Comparison of ENCODE assay signal across 26 cellular contexts in genomic region chr15:66663664-66664063, GRCh38. TPM values are rescaled to one million over a fixed set of nuclear protein-coding genes. Genes with fewer than 3 reads are reported as not detected.
"Had no signal": no experiment of that assay in that cellular context is flagged by ENCODE, and none has a peak within 500 bp of the region (broad histone marks: within the 10 kb centered on the region; RNA-seq: fewer than 3 reads in every experiment).

No MANE protein-coding gene starts in this region.

- H3K27ac ChIP-seq: ovary, parathyroid adenoma, psoas muscle, right lobe of liver, sigmoid colon, stomach, thoracic aorta, thyroid gland, tibial nerve, upper lobe of right lung, uterus had no signal

- DNase-seq: naive thymus-derived CD8-positive, alpha-beta T cell; nephron progenitor cell; occipital lobe; ovary; posterior cingulate gyrus; psoas muscle; right lobe of liver; sigmoid colon; small intestine; stimulated activated CD4-positive, alpha-beta T cell treated with anti-CD3 and anti-CD28 coated beads, Interleukin-15, amount 100 ng/mL, for 24 hours; stimulated activated CD4-positive, alpha-beta T cell treated with anti-CD3 and anti-CD28 coated beads, Interleukin-2, amount 100 ng/mL, for 24 hours; stimulated activated CD4-positive, alpha-beta T cell treated with anti-CD3 and anti-CD28 coated beads, Interleukin-2, amount 100 ng/mL, for 48 hours; stimulated activated CD4-positive, alpha-beta T cell treated with anti-CD3 and anti-CD28 coated beads, Interleukin-4, amount 100 ng/mL, for 24 hours; stimulated activated naive B cell treated with anti-CD40 and anti-IgM and Interleukin-4, amounts not matched to agents 10 μg/mL and 1 μg/mL and 100 μg/mL, for 72 hours; stimulated activated naive CD4-positive, alpha-beta T cell treated with Interleukin-2 at 50 U/mL for 16 hours; stomach; thyroid gland; trophoblast cell; upper lobe of right lung; uterus had no signal

- H3K4me1 ChIP-seq: parathyroid adenoma, psoas muscle, right lobe of liver, sigmoid colon, stomach, tibial nerve, upper lobe of right lung, uterus had no signal

- H3K4me3 ChIP-seq: ovary, psoas muscle, right lobe of liver, sigmoid colon, stomach, thoracic aorta, thyroid gland, tibial nerve, upper lobe of right lung, uterus had no signal

- H3K36me3 ChIP-seq: ovary, right lobe of liver, sigmoid colon, stomach, thoracic aorta, thyroid gland, tibial nerve, upper lobe of right lung, uterus had no signal

- ATAC-seq: naive thymus-derived CD8-positive, alpha-beta T cell; natural killer cell treated with Interleukin-12 subunit alpha and Interleukin-12 subunit beta and Interleukin-15 and Interleukin-18, amount 100 ng/mL, for 72 hours; psoas muscle; right cardiac atrium; right lobe of liver; stimulated activated effector memory CD8-positive, alpha-beta T cell treated with anti-CD3 and anti-CD28 coated beads, Interleukin-12 subunit alpha, Interleukin-12 subunit beta, amount 100 ng/mL, for 72 hours; stimulated activated naive B cell treated with anti-CD40 and anti-IgM and Interleukin-4, amounts not matched to agents 10 μg/mL and 1 μg/mL and 100 μg/mL, for 72 hours; upper lobe of right lung had no signal

- H3K9me3 ChIP-seq: ovary, right lobe of liver, sigmoid colon, thoracic aorta, thyroid gland, tibial nerve, upper lobe of right lung, uterus had no signal

- H3K9ac ChIP-seq: parathyroid adenoma had no signal

- H2AFZ ChIP-seq: parathyroid adenoma had no signal

- H3K27me3 ChIP-seq: ovary, right lobe of liver, sigmoid colon, stomach, thyroid gland, tibial nerve, upper lobe of right lung, uterus had no signal

- H3K79me2 ChIP-seq: parathyroid adenoma had no signal

- FAIRE-seq: small intestine had no signal

RNA-seq across cellular contexts. Expression of gene SMAD6, which starts 38.4 kb away (rescaled TPM):
- polyA plus RNA-seq: naive thymus-derived CD8-positive, alpha-beta T cell had no signal
